In the genomic region with DNA sequence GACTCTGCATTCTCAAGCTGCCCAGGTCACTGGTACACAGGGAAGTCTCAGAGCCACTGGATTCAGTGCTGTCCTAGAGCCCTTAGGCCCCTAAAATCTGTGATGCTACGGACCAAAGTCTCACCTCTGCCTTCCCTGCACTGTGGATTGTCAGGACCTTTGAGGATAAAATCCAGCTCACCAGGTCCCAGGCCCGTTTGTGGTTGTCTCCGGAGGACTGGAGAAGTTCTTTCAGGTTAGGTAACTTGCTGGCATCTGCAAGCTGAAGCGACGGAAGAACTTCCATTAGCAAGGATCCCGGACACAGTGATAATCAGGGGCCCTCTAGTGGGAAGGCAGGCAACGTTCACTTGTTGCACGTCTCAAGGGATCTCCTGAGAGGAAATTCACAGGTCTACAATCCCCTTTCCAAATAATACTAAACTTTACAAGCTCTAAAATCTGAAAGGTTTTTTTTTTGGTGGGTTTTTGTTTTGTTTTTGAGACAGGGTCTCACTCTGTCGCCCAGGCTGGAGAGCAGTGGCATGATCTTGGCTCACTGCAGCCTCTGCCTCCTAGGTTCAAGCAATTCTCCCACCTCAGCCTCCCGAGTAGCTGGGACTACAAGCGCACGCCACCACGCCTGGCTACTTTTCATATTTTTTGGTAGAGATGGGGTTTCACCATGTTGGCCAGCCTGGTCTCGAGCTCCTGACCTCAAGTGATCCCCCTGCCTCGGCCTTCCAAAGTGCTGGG, we compare ENCODE assay signal across 1 cellular context.
A peak's percentile ranks its signal among the peaks of the same experiment; 100 is the strongest.
TF ChIP-seq lines count a peak whose summit lies in the region.

No MANE protein-coding gene starts in this region.

TF ChIP-seq in GM12878, 131 proteins besides CTCF, POLR2A, EP300 and RAD21:
- TF ChIP-seq SMC3 (IDR thresholded peaks at IDR 0.05; ENCODE audit: borderline replicate concordance, low read length) (peak; percentile 58; the same call in 1 of the 2 replicates), MEF2B (IDR thresholded peaks at IDR 0.05; ENCODE audit: partially characterized antibody, poor library complexity, severe bottlenecking) (peak; percentile 38), YY1 (IDR thresholded peaks at IDR 0.05; ENCODE audit: low read depth, low read length) (0 out of 2 replicates have a peak, but pooled peaks have one; percentile 29)
TF ChIP-seq in GM12878: peak in this region for 3; not testable (repeated sequence) for 128.
